ENCODE assay signal across 18 cellular contexts in the genomic region with DNA sequence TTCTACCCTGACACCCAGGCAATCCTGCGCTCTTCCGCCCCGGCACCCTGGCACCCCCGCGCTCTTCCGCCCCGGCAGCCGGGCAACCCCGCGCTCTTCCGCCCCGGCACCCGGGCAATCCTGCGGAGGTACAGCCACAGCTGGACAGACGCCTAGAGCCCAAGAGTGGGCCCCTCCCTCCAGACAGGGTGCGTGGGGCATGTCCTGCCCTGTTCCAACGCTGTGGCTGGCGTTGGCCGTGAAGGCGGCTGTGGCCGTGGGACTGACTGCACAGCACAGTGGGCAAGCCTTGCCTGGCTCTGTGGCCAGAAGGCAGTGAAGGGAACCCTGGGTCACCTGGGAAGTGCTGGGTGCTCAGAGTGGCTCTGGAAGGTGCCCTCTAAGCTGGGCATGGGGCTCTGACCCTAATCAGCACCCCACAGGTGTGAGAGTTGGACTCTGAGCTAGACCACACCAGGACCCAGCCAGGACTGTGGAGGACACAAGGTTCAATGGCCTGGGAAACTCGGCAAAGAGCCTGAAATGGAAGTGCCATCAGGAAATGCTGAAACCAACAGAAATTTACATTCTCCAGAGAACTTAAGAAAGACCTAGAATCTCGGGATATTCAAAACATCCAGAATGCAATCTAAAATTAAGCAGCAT.
DNase-seq lines count a peak whose midpoint lies in the region; ATAC-seq and TF ChIP-seq lines count a peak whose summit lies in the region.
"Had no signal": no experiment of that assay in that cellular context is flagged by ENCODE, and none has a peak within 500 bp of the region (broad histone marks: within the 10 kb centered on the region; RNA-seq: fewer than 3 reads in every experiment).

No MANE protein-coding gene starts in this region.

- peaks cover 8% of the 10 kb centered on the region for H3K27me3 Mint-ChIP-seq in stimulated activated naive CD8-positive, alpha-beta T cell treated with anti-CD3 and anti-CD28 coated beads, Interleukin-15, Interleukin-2, amounts not matched to agents 100 ng/mL and 50 ng/mL, for 24 hours
- H3K27me3 Mint-ChIP-seq in activated naive CD8-positive, alpha-beta T cell treated with anti-CD3 and anti-CD28 coated beads for 36 hours, result no peaks in the 10 kb centered on the region
- H3K27me3 Mint-ChIP-seq in naive B cell, result no peaks in the 10 kb centered on the region
- H3K27me3 Mint-ChIP-seq: activated T-helper 17 cell treated with anti-CD3 and anti-CD28 coated beads, Interleukin-2, amount 50 U/mL, for 72 hours; memory B cell had no signal

- peaks cover 3% of the 10 kb centered on the region for H3K4me1 ChIP-seq in mucosa of descending colon (ENCODE audit: low read depth)
- H3K4me1 ChIP-seq: colonic mucosa, uterus had no signal

- no peaks in the 10 kb centered on the region for H3K36me3 ChIP-seq in mucosa of descending colon (ENCODE audit: low read depth)
- H3K36me3 ChIP-seq: colonic mucosa, pancreas, suprapubic skin, uterus had no signal

- no peak overlapping the region for H3K4me3 ChIP-seq in mucosa of descending colon
- H3K4me3 ChIP-seq: colonic mucosa, GM12878, pancreas, suprapubic skin, uterus had no signal

- TF ChIP-seq CTCF in mucosa of descending colon (IDR thresholded peaks at IDR 0.05), result no peak

- H3K9me3 ChIP-seq in mucosa of descending colon, result no peaks in the 10 kb centered on the region
- H3K9me3 ChIP-seq: colonic mucosa, pancreas, suprapubic skin, uterus had no signal

- peaks cover 28% of the 10 kb centered on the region for H3K36me3 Mint-ChIP-seq in stimulated activated naive CD8-positive, alpha-beta T cell treated with anti-CD3 and anti-CD28 coated beads, Interleukin-15, Interleukin-2, amounts not matched to agents 100 ng/mL and 50 ng/mL, for 24 hours (ENCODE audit: low read depth)
- H3K36me3 Mint-ChIP-seq in activated naive CD8-positive, alpha-beta T cell treated with anti-CD3 and anti-CD28 coated beads for 36 hours, result peaks cover 9% of the 10 kb centered on the region
- peaks cover 7 to 9% of the 10 kb centered on the region in 2 donors for H3K36me3 Mint-ChIP-seq in naive B cell
- H3K36me3 Mint-ChIP-seq: natural killer cell had no signal

- H3K27ac Mint-ChIP-seq in stimulated activated naive CD8-positive, alpha-beta T cell treated with anti-CD3 and anti-CD28 coated beads, Interleukin-15, Interleukin-2, amounts not matched to agents 100 ng/mL and 50 ng/mL, for 24 hours, result peak overlapping the region; percentile 60
- H3K27ac Mint-ChIP-seq in activated naive CD8-positive, alpha-beta T cell treated with anti-CD3 and anti-CD28 coated beads for 36 hours, result no peak overlapping the region
- peak overlapping the region in 4 of 6 donors; percentile 63 to 99 (median 95) for H3K27ac Mint-ChIP-seq in naive B cell
- H3K27ac Mint-ChIP-seq: activated T-helper 17 cell treated with anti-CD3 and anti-CD28 coated beads, Interleukin-2, amount 50 U/mL, for 72 hours; memory B cell; natural killer cell had no signal

- no peaks in the 10 kb centered on the region for H3K9me3 Mint-ChIP-seq in stimulated activated naive CD8-positive, alpha-beta T cell treated with anti-CD3 and anti-CD28 coated beads, Interleukin-15, Interleukin-2, amounts not matched to agents 100 ng/mL and 50 ng/mL, for 24 hours
- H3K9me3 Mint-ChIP-seq in activated naive CD8-positive, alpha-beta T cell treated with anti-CD3 and anti-CD28 coated beads for 36 hours, result no peaks in the 10 kb centered on the region
- H3K9me3 Mint-ChIP-seq in naive B cell, result no peaks in the 10 kb centered on the region
- H3K9me3 Mint-ChIP-seq: activated T-helper 17 cell treated with anti-CD3 and anti-CD28 coated beads, Interleukin-2, amount 50 U/mL, for 72 hours; memory B cell; natural killer cell had no signal

- peak overlapping the region; percentile 44 for H3K4me3 Mint-ChIP-seq in stimulated activated naive CD8-positive, alpha-beta T cell treated with anti-CD3 and anti-CD28 coated beads, Interleukin-15, Interleukin-2, amounts not matched to agents 100 ng/mL and 50 ng/mL, for 24 hours
- peak overlapping the region; percentile 6 for H3K4me3 Mint-ChIP-seq in activated naive CD8-positive, alpha-beta T cell treated with anti-CD3 and anti-CD28 coated beads for 36 hours
- H3K4me3 Mint-ChIP-seq in naive B cell, result peak overlapping the region in 4 of 8 donors; percentile 22 to 73 (median 50)
- H3K4me3 Mint-ChIP-seq: memory B cell, natural killer cell had no signal

- peaks cover 85% of the 10 kb centered on the region for H3K4me1 Mint-ChIP-seq in stimulated activated naive CD8-positive, alpha-beta T cell treated with anti-CD3 and anti-CD28 coated beads, Interleukin-15, Interleukin-2, amounts not matched to agents 100 ng/mL and 50 ng/mL, for 24 hours (ENCODE audit: low read depth)
- H3K4me1 Mint-ChIP-seq in activated naive CD8-positive, alpha-beta T cell treated with anti-CD3 and anti-CD28 coated beads for 36 hours, result peaks cover 78% of the 10 kb centered on the region
- H3K4me1 Mint-ChIP-seq in naive B cell, result peaks cover 62 to 72% (median 67%) of the 10 kb centered on the region in 3 donors

- ATAC-seq in stimulated activated naive CD8-positive, alpha-beta T cell treated with anti-CD3 and anti-CD28 coated beads, Interleukin-15, Interleukin-2, amounts not matched to agents 100 U/mL and 50 U/mL, for 24 hours, result no peak
- no peak for ATAC-seq in naive B cell (ENCODE audit: low read depth in 2 of 2)
- ATAC-seq in mucosa of descending colon, result no peak
- no peak for ATAC-seq in sciatic nerve
- ATAC-seq: activated T-helper 17 cell treated with anti-CD3 and anti-CD28 coated beads, Interleukin-2, amount 50 U/mL, for 72 hours; GM12878; HCT116; natural killer cell; pancreas had no signal

- intact Hi-C loops in mucosa of descending colon (cut with DNase I, micrococcal nuclease), result no loop called here
- intact Hi-C loops in sciatic nerve (cut with DNase I), result no loop called here

- no peak for DNase-seq in stimulated activated naive CD8-positive, alpha-beta T cell treated with anti-CD3 and anti-CD28 coated beads, Interleukin-15, Interleukin-2, amounts not matched to agents 100 U/mL and 50 U/mL, for 24 hours
- DNase-seq in activated naive CD8-positive, alpha-beta T cell treated with anti-CD3 and anti-CD28 coated beads for 36 hours, result no peak
- no peak for DNase-seq in naive B cell
- DNase-seq in mucosa of descending colon, result no peak
- no peak for DNase-seq in sciatic nerve (ENCODE audit: low spot score)
- no peak for DNase-seq in NCI-H146 (lab: John Stamatoyannopoulos, UW)
- DNase-seq: activated CD4-positive, CD25-positive, alpha-beta regulatory T cell treated with anti-CD3 and anti-CD28 coated beads, Interleukin-2, amount 50 U/mL, for 72 hours; colonic mucosa; natural killer cell; NCI-H526 treated with DMSO at 0.1 percent for 48 hours; uterus had no signal
